ENCODE assay signal across 22 cellular contexts in the genomic region with DNA sequence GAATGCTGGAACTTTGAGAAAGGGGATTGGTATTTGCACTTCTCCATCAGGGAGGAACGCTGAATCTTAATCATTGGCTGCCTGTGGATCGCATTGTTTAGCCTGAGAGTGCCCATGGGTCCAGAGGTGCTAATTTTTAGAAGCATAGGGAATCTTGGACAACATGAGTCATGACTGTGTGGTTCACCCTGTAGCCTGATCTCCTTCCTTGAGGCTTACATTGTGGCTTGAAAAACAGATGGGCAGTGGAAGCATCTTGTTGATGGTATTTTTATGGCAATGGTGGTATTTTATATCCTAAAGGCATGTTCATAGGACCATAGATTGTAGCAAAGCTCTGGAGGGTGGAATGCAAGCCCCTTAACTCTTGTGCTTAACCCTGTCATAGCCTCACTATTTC.
"Had no signal": no experiment of that assay in that cellular context is flagged by ENCODE, and none has a peak within 500 bp of the region (broad histone marks: within the 10 kb centered on the region; RNA-seq: fewer than 3 reads in every experiment).

No MANE protein-coding gene starts in this region.

- DNase-seq: activated CD4-positive, alpha-beta T cell treated with anti-CD3 and anti-CD28 coated beads for 1 hour; activated CD4-positive, alpha-beta T cell treated with anti-CD3 and anti-CD28 coated beads, Interleukin-2, amount 50 U/mL, for 4 hours; activated CD8-positive, alpha-beta memory T cell treated with anti-CD3 and anti-CD28 coated beads for 24 hours; activated CD8-positive, alpha-beta memory T cell treated with anti-CD3 and anti-CD28 coated beads, Interleukin-2, amount 50 U/mL, for 4 hours; activated naive CD4-positive, alpha-beta T cell; activated T-cell treated with anti-CD3 and anti-CD28 coated beads, Interleukin-2, amount 50 U/mL, for 24 hours; adrenal gland; cerebellar nuclear complex; glutamatergic neuron; immature natural killer cell; left lung; natural killer cell; spleen; stimulated activated CD4-positive, alpha-beta T cell treated with anti-CD3 and anti-CD28 coated beads, Interleukin-4, amount 100 ng/mL, for 24 hours; stimulated activated naive CD4-positive, alpha-beta T cell treated with Interleukin-2 at 50 U/mL for 16 hours; upper lobe of left lung had no signal

- H3K27me3 ChIP-seq: upper lobe of left lung had no signal

- H3K4me2 ChIP-seq: hepatocyte had no signal

- H3K36me3 ChIP-seq: adrenal gland, esophagus muscularis mucosa, left lung, spleen, thoracic aorta, upper lobe of left lung had no signal

- H2AFZ ChIP-seq: hepatocyte had no signal

- H3K27ac ChIP-seq: adrenal gland, coronary artery, esophagus muscularis mucosa, hepatocyte, left lung, spleen, thoracic aorta, upper lobe of left lung had no signal

- H3K4me3 ChIP-seq: adrenal gland, coronary artery, esophagus muscularis mucosa, hepatocyte, left lung, lung, spleen, thoracic aorta, upper lobe of left lung had no signal

- ATAC-seq: activated T-helper 17 cell treated with anti-CD3 and anti-CD28 coated beads, Interleukin-2, amount 50 U/mL, for 72 hours; left lung; natural killer cell had no signal

- H3K9me3 ChIP-seq: adrenal gland, esophagus muscularis mucosa, left lung, spleen, thoracic aorta, upper lobe of left lung had no signal

- H3K4me1 ChIP-seq: adrenal gland, esophagus muscularis mucosa, left lung, spleen, upper lobe of left lung had no signal

- H3K79me2 ChIP-seq: hepatocyte had no signal
